ENCODE assay signal across 29 cellular contexts in the genomic region with DNA sequence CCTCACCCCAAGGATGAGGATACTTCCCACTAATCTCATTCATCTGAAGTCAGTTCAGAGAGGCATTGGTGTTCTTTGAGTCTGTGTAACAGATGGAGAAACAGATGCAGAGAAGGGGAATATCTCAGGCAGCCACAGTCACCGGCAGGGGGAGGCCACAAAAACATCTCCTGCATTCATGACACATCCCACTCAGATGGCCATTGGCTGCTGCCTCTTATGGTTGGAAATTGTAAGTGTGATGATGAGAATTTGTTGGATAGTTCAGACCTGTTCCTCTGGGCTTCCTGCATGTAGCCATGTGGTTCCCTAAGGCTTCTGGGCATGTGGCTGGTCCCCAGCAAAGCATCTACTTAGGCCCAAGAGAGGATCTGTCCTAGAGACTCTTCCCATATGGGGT. TPM values are rescaled to one million over a fixed set of nuclear protein-coding genes. Genes with fewer than 3 reads are reported as not detected.
"Had no signal": no experiment of that assay in that cellular context is flagged by ENCODE, and none has a peak within 500 bp of the region (broad histone marks: within the 10 kb centered on the region; RNA-seq: fewer than 3 reads in every experiment).

No MANE protein-coding gene starts in this region.

- H3K4me1 Mint-ChIP-seq: activated CD4-positive, alpha-beta T cell treated with anti-CD3 and anti-CD28 coated beads for 36 hours; activated T-helper 17 cell treated with anti-CD3 and anti-CD28 coated beads, Interleukin-2, amount 50 U/mL, for 72 hours; natural killer cell had no signal

- H3K36me3 ChIP-seq: brain microvascular endothelial cell, esophagus squamous epithelium, left lung, right lobe of liver, thoracic aorta, upper lobe of left lung, vagina had no signal

- H3K27ac ChIP-seq: brain microvascular endothelial cell, epithelial cell of prostate, esophagus squamous epithelium, heart right ventricle, left lung, right lobe of liver, skin epidermis, thoracic aorta, upper lobe of left lung, vagina had no signal

- H3K27me3 ChIP-seq: brain microvascular endothelial cell, esophagus squamous epithelium, heart right ventricle, left lung, right lobe of liver, upper lobe of left lung, vagina had no signal

- DNase-seq: activated CD4-positive, alpha-beta T cell treated with anti-CD3 and anti-CD28 coated beads for 36 hours; activated CD4-positive, CD25-positive, alpha-beta regulatory T cell; activated CD8-positive, alpha-beta memory T cell treated with anti-CD3 and anti-CD28 coated beads for 24 hours; activated CD8-positive, alpha-beta memory T cell treated with anti-CD3 and anti-CD28 coated beads, Interleukin-2, amount 50 U/mL, for 48 hours; activated gamma-delta T cell treated with Interleukin-2 at 50 U/mL for 16 hours; activated naive CD4-positive, alpha-beta T cell treated with anti-CD3 and anti-CD28 coated beads, Interleukin-2, amount 50 U/mL, for 16 hours; activated T-cell treated with anti-CD3 and anti-CD28 coated beads, Interleukin-2, amount 50 U/mL, for 4 hours; amniotic stem cell; brain microvascular endothelial cell; central memory CD4-positive, alpha-beta T cell; effector CD4-positive, alpha-beta T cell; esophagus squamous epithelium; foreskin melanocyte; heart right ventricle; left lung; natural killer cell; stimulated activated CD4-positive, alpha-beta T cell treated with anti-CD3 and anti-CD28 coated beads, Interleukin-12 subunit alpha, Interleukin-12 subunit beta, amount 100 ng/mL, for 4 hours; stimulated activated CD4-positive, alpha-beta T cell treated with anti-CD3 and anti-CD28 coated beads, Interleukin-4, amount 100 ng/mL, for 1 hour; stimulated activated naive CD8-positive, alpha-beta T cell treated with anti-CD3 and anti-CD28 coated beads, Interleukin-15, Interleukin-2, amounts not matched to agents 100 U/mL and 50 U/mL, for 24 hours; upper lobe of left lung had no signal

- H3K4me3 ChIP-seq: esophagus squamous epithelium, heart right ventricle, left lung, lung, right lobe of liver, skin epidermis, thoracic aorta, upper lobe of left lung, vagina had no signal

- H3K36me3 Mint-ChIP-seq: natural killer cell had no signal

- H3K27ac Mint-ChIP-seq: activated CD4-positive, alpha-beta T cell treated with anti-CD3 and anti-CD28 coated beads for 36 hours; activated T-helper 17 cell treated with anti-CD3 and anti-CD28 coated beads, Interleukin-2, amount 50 U/mL, for 72 hours; dendritic cell treated with granulocyte-macrophage colony-stimulating factor and Interleukin-4, amounts not matched to agents 40 ng/mL and 50 ng/mL, for 4 days; natural killer cell; T-helper 2 cell treated with Interferon-gamma antibody and Interleukin-4, amounts not matched to agents 5 μg/mL and 100 μg/mL, for 36 hours had no signal

- H3K4me3 Mint-ChIP-seq: activated CD4-positive, alpha-beta T cell treated with anti-CD3 and anti-CD28 coated beads for 36 hours; activated T-cell treated with anti-CD3 and anti-CD28 coated beads, Interleukin-2, amount 50 U/mL, for 4 hours; activated T-helper 17 cell treated with anti-CD3 and anti-CD28 coated beads, Interleukin-2, amount 50 U/mL, for 72 hours; dendritic cell treated with granulocyte-macrophage colony-stimulating factor and Interleukin-4, amounts not matched to agents 40 ng/mL and 50 ng/mL, for 4 days; natural killer cell; T-helper 2 cell treated with Interferon-gamma antibody and Interleukin-4, amounts not matched to agents 5 μg/mL and 100 μg/mL, for 36 hours had no signal

- H3K9me3 Mint-ChIP-seq: T-helper 2 cell treated with Interferon-gamma antibody and Interleukin-4, amounts not matched to agents 5 μg/mL and 100 μg/mL, for 36 hours had no signal

- H3K9me3 ChIP-seq: right lobe of liver, thoracic aorta, vagina had no signal

- H3K4me1 ChIP-seq: esophagus squamous epithelium, heart right ventricle, left lung, right lobe of liver, upper lobe of left lung, vagina had no signal

RNA-seq across cellular contexts. Expression of a gene that starts 45.9 kb away (rescaled TPM):
- total RNA-seq: activated CD4-positive, alpha-beta T cell treated with anti-CD3 and anti-CD28 coated beads for 36 hours; activated T-cell treated with anti-CD3 and anti-CD28 coated beads, Interleukin-2, amount 50 U/mL, for 4 hours; activated T-helper 17 cell treated with anti-CD3 and anti-CD28 coated beads, Interleukin-2, amount 50 U/mL, for 72 hours; natural killer cell; thoracic aorta had no signal
